ENCODE assay signal across 27 cellular contexts in genomic region chr22:30299322-30299721, GRCh38. TPM values are rescaled to one million over a fixed set of nuclear protein-coding genes. Genes with fewer than 3 reads are reported as not detected.
DNase-seq lines count a peak whose midpoint lies in the region; ATAC-seq and TF ChIP-seq lines count a peak whose summit lies in the region.
"Had no signal": no experiment of that assay in that cellular context is flagged by ENCODE, and none has a peak within 500 bp of the region (broad histone marks: within the 10 kb centered on the region; RNA-seq: fewer than 3 reads in every experiment).

No MANE protein-coding gene starts in this region.

- no peak overlapping the region for H3K9ac ChIP-seq in PC-3 (ENCODE audit: low read length)
- H3K9ac ChIP-seq: neural progenitor cell had no signal

- CTCF ChIA-PET in MCF 10A (lab: Yijun Ruan, JAX): interaction anchor here (1.0 to 1.6 kb wide), 2 partner anchors 12 to 15 kb away, joined by 3 to 4 read pairs; no protein-coding TSS in a partner anchor
- CTCF ChIA-PET in PC-3 (lab: Charles Lee): no interaction called here

- no peak overlapping the region for H2AFZ ChIP-seq in PC-3 (ENCODE audit: low read length)
- H2AFZ ChIP-seq: neural progenitor cell had no signal

- H3K79me2 ChIP-seq in PC-3 (ENCODE audit: low read length): peaks cover 15% of the 10 kb centered on the region; the same call in 1 of the 2 replicates

- no peaks in the 10 kb centered on the region for H3K27me3 ChIP-seq in breast epithelium
- H3K27me3 ChIP-seq in PC-3 (ENCODE audit: low read length): no peaks in the 10 kb centered on the region
- no peaks in the 10 kb centered on the region for H3K27me3 ChIP-seq in vagina
- H3K27me3 ChIP-seq: left lung, neural progenitor cell, uterus had no signal

- H4K20me1 ChIP-seq in PC-3 (ENCODE audit: low read length): no peaks in the 10 kb centered on the region

- TF ChIP-seq CTCF in breast epithelium (IDR thresholded peaks at IDR 0.05) (no peak), MCF 10A (IDR thresholded peaks at IDR 0.05; ENCODE audit: unreplicated experiment) (no peak), PC-3 (conservative IDR thresholded peaks at IDR 0.05; ENCODE audit: low read depth, low read length) (no peak), vagina (IDR thresholded peaks at IDR 0.05) (no peak), coronary artery (IDR thresholded peaks at IDR 0.05) (no peak)

- POLR2A ChIA-PET in MCF 10A (lab: Yijun Ruan, JAX): interaction anchor here (1.3 to 2.1 kb wide), 2 partner anchors 9 to 24 kb away, joined by 3 to 7 read pairs; partner anchors contain the start of gene CASTOR1
- POLR2A ChIA-PET in PC-3 (lab: Charles Lee; ENCODE audit: unreplicated experiment): no interaction called here
- POLR2A ChIA-PET in naive thymus-derived CD8-positive, alpha-beta T cell (lab: Charles Lee): interaction anchor here (1.7 to 14.6 kb wide), 5 partner anchors 4 to 57 kb away, joined by 6 to 416 read pairs (median 348); partner anchors contain the start of genes CASTOR1, CCDC157, SF3A1 and TBC1D10A

- no peaks in the 10 kb centered on the region for H3F3A ChIP-seq in PC-3 (ENCODE audit: low read length, unreplicated experiment)

- H3K4me3 ChIP-seq in breast epithelium (no peak overlapping the region), PC-3 (ENCODE audit: low read length) (no peak overlapping the region), vagina (no peak overlapping the region), coronary artery (no peak overlapping the region)
- H3K4me3 ChIP-seq: left lung, mucosa of descending colon, neural progenitor cell, psoas muscle, uterus had no signal

- H3K4me3 Mint-ChIP-seq in MCF 10A (ENCODE audit: unreplicated experiment): no peak overlapping the region
- H3K4me3 Mint-ChIP-seq in naive thymus-derived CD8-positive, alpha-beta T cell: peak overlapping the region in 5 of 10 donors; percentile 31 to 86 (median 72)
- H3K4me3 Mint-ChIP-seq: activated B cell treated with CpG ODN at 0.5 μM for 24 hours; activated naive CD8-positive, alpha-beta T cell treated with anti-CD3 and anti-CD28 coated beads, Interleukin-2, amount 10 ng/mL, durations not matched to agents 7 days and 5 days; activated T-cell treated with anti-CD3 and anti-CD28 coated beads, Interleukin-2, amount 50 U/mL, for 72 hours; neural progenitor cell had no signal

- H3K9me2 ChIP-seq in PC-3 (replicated peaks; ENCODE audit: low read length): no peaks in the 10 kb centered on the region

- DNase-seq in breast epithelium (ENCODE audit: low spot score in 2 of 2) (no peak), MCF 10A (ENCODE audit: unreplicated experiment) (no peak), PC-3 (no peak), vagina (ENCODE audit: extremely low spot score in 2 of 2) (no peak), coronary artery (ENCODE audit: low spot score) (no peak)
- no peak for DNase-seq in naive thymus-derived CD8-positive, alpha-beta T cell
- DNase-seq in stimulated activated naive CD8-positive, alpha-beta T cell treated with anti-CD3 and anti-CD28 coated beads, Interleukin-15, Interleukin-2, amounts not matched to agents 100 U/mL and 50 U/mL, for 24 hours: no peak
- no peak for DNase-seq in activated effector memory CD4-positive, alpha-beta T cell treated with Interleukin-2 at 50 U/mL for 16 hours
- DNase-seq: activated B cell treated with CpG ODN at 0.5 μM for 24 hours; activated naive CD8-positive, alpha-beta T cell treated with anti-CD3 and anti-CD28 coated beads, Interleukin-2, amount 10 ng/mL, durations not matched to agents 7 days and 5 days; activated T-cell treated with anti-CD3 and anti-CD28 coated beads, Interleukin-2, amount 50 U/mL, for 72 hours; glutamatergic neuron; KG1; mucosa of descending colon; MV-4-11; NCI-H1930; NCI-H345; NCI-H82; psoas muscle; small intestine; stimulated activated CD4-positive, alpha-beta T cell treated with anti-CD3 and anti-CD28 coated beads, Interleukin-2, amount 100 ng/mL, for 48 hours; uterus had no signal

- no TSS peak for BruUV-seq in MCF 10A (replicated peaks; lab: Mats Ljungman, UMichigan)
- BruUV-seq in PC-3 (replicated peaks; lab: Mats Ljungman, UMichigan): no TSS peak

- peaks cover 31% of the 10 kb centered on the region for H3K4me1 Mint-ChIP-seq in MCF 10A (ENCODE audit: insufficient read depth, unreplicated experiment)
- H3K4me1 Mint-ChIP-seq in naive thymus-derived CD8-positive, alpha-beta T cell: peaks cover 56 to 99% (median 86%) of the 10 kb centered on the region in 4 donors
- H3K4me1 Mint-ChIP-seq: neural progenitor cell had no signal

- intact Hi-C loops in breast epithelium (cut with DNase I; ENCODE audit: low total_unique reads): no loop called here
- intact Hi-C loops in MCF 10A (cut with micrococcal nuclease): no loop called here
- intact Hi-C loops in PC-3 (cut with micrococcal nuclease): no loop called here
- intact Hi-C loops in vagina (cut with DNase I): no loop called here

- H3K27ac ChIP-seq in breast epithelium (peak overlapping the region; percentile 85 to 94), PC-3 (ENCODE audit: low read length) (peak overlapping the region; percentile 77), vagina (peak overlapping the region; percentile 49), coronary artery (peak overlapping the region in 1 of 2 donors; percentile 44)
- H3K27ac ChIP-seq: neural progenitor cell, psoas muscle had no signal

- peaks cover 21% of the 10 kb centered on the region for H3K36me3 Mint-ChIP-seq in MCF 10A (ENCODE audit: insufficient read depth, unreplicated experiment)
- H3K36me3 Mint-ChIP-seq in naive thymus-derived CD8-positive, alpha-beta T cell: peaks cover 0 to 67% (median 27%) of the 10 kb centered on the region in 3 donors
- H3K36me3 Mint-ChIP-seq: neural progenitor cell had no signal

- H3K27ac Mint-ChIP-seq in MCF 10A (ENCODE audit: low read depth, unreplicated experiment): no peak overlapping the region
- H3K27ac Mint-ChIP-seq in naive thymus-derived CD8-positive, alpha-beta T cell: peak overlapping the region; percentile 32 to 100 (median 96)
- H3K27ac Mint-ChIP-seq: activated T-cell treated with anti-CD3 and anti-CD28 coated beads, Interleukin-2, amount 50 U/mL, for 72 hours; neural progenitor cell had no signal

- H3K27me3 Mint-ChIP-seq in MCF 10A (ENCODE audit: insufficient read depth, unreplicated experiment): no peaks in the 10 kb centered on the region
- no peaks in the 10 kb centered on the region for H3K27me3 Mint-ChIP-seq in naive thymus-derived CD8-positive, alpha-beta T cell
- H3K27me3 Mint-ChIP-seq: activated B cell treated with CpG ODN at 0.5 μM for 24 hours; activated naive CD8-positive, alpha-beta T cell treated with anti-CD3 and anti-CD28 coated beads, Interleukin-2, amount 10 ng/mL, durations not matched to agents 7 days and 5 days had no signal

- no peaks in the 10 kb centered on the region for H3K9me3 Mint-ChIP-seq in MCF 10A (ENCODE audit: unreplicated experiment)
- no peaks in the 10 kb centered on the region for H3K9me3 Mint-ChIP-seq in naive thymus-derived CD8-positive, alpha-beta T cell
- H3K9me3 Mint-ChIP-seq: activated B cell treated with CpG ODN at 0.5 μM for 24 hours; activated naive CD8-positive, alpha-beta T cell treated with anti-CD3 and anti-CD28 coated beads, Interleukin-2, amount 10 ng/mL, durations not matched to agents 7 days and 5 days; activated T-cell treated with anti-CD3 and anti-CD28 coated beads, Interleukin-2, amount 50 U/mL, for 72 hours; neural progenitor cell had no signal

- H3K9me3 ChIP-seq in breast epithelium: no peaks in the 10 kb centered on the region
- no peaks in the 10 kb centered on the region for H3K9me3 ChIP-seq in PC-3 (ENCODE audit: low read length)
- no peaks in the 10 kb centered on the region for H3K9me3 ChIP-seq in vagina
- H3K9me3 ChIP-seq: left lung, mucosa of descending colon, psoas muscle, uterus had no signal

- H3K36me3 ChIP-seq in breast epithelium (no peaks in the 10 kb centered on the region), PC-3 (ENCODE audit: low read depth, low read length) (peaks cover 7% of the 10 kb centered on the region; the same call in 1 of the 2 replicates), vagina (peaks cover 0 to 57% of the 10 kb centered on the region in 2 donors)
- H3K36me3 ChIP-seq: neural progenitor cell, uterus had no signal

- H3K4me1 ChIP-seq in breast epithelium (peaks cover 28 to 57% of the 10 kb centered on the region in 2 donors), PC-3 (ENCODE audit: insufficient read depth, low read length) (peaks cover 50% of the 10 kb centered on the region), vagina (peaks cover 86% of the 10 kb centered on the region)
- H3K4me1 ChIP-seq: neural progenitor cell had no signal

- no peak for TF ChIP-seq POLR2A in breast epithelium (IDR thresholded peaks at IDR 0.05)
- no peak for TF ChIP-seq POLR2A in vagina (IDR thresholded peaks at IDR 0.05)

- no peak for ATAC-seq in PC-3
- no peak for ATAC-seq in naive thymus-derived CD8-positive, alpha-beta T cell
- no peak for ATAC-seq in stimulated activated naive CD8-positive, alpha-beta T cell treated with anti-CD3 and anti-CD28 coated beads, Interleukin-15, Interleukin-2, amounts not matched to agents 100 U/mL and 50 U/mL, for 24 hours
- ATAC-seq: activated T-cell treated with anti-CD3 and anti-CD28 coated beads, Interleukin-2, amount 50 U/mL, for 72 hours; left lung; mucosa of descending colon; Panc1; psoas muscle had no signal

- no peak overlapping the region for H3K4me2 ChIP-seq in PC-3 (ENCODE audit: low read length)
- H3K4me2 ChIP-seq: neural progenitor cell had no signal

RNA-seq across cellular contexts. Expression of gene CASTOR1, which starts 10.0 kb away (rescaled TPM):
- total RNA-seq in breast epithelium (10 to 100 TPM; 15.5 to 26.6 (median 20.6) TPM), MCF 10A (2022) (1.2 and 4.8 TPM in 2 replicates), PC-3 (2014; rRNA removed) (4.2 and 6.1 TPM in 2 replicates), vagina (51.8 TPM)
- 10 to 100 TPM; 18.0 to 20.4 TPM for total RNA-seq in naive thymus-derived CD8-positive, alpha-beta T cell
- 10 to 100 TPM; 16.9 to 33.5 (median 20.8) TPM for polyA plus RNA-seq in naive thymus-derived CD8-positive, alpha-beta T cell

RNA-seq across cellular contexts. Expression of gene TBC1D10A, which starts 27.4 kb away (rescaled TPM):
- 10 to 100 TPM; 25.0 to 50.1 (median 32.4) TPM for total RNA-seq in breast epithelium
- total RNA-seq in MCF 10A (2022): 11.1 and 13.1 TPM in 2 replicates
- total RNA-seq in PC-3 (2014; rRNA removed): 12.6 and 19.5 TPM in 2 replicates
- total RNA-seq in naive thymus-derived CD8-positive, alpha-beta T cell: 10 to 100 TPM; 66.7 to 67.7 TPM
- 10 to 100 TPM; 56.7 to 83.4 (median 62.0) TPM for polyA plus RNA-seq in naive thymus-derived CD8-positive, alpha-beta T cell
- total RNA-seq in vagina: 51.3 TPM

RNA-seq across cellular contexts. Expression of gene OSM, which starts 32.7 kb away (rescaled TPM):
- 1 to 10 TPM; 1.3 to 2.5 (median 1.3) TPM for total RNA-seq in breast epithelium
- not detected in 2 replicates for total RNA-seq in MCF 10A (2022)
- total RNA-seq in PC-3 (2014; rRNA removed): not detected in 2 replicates
- total RNA-seq in naive thymus-derived CD8-positive, alpha-beta T cell: 1 to 10 TPM in 1 of 2 experiments, under 1 TPM in 1; 0.81 to 1.1 TPM
- polyA plus RNA-seq in naive thymus-derived CD8-positive, alpha-beta T cell: 10 to 100 TPM in 1 of 3 donors, 1 to 10 TPM in 2; 4.4 to 11.6 (median 4.4) TPM
- total RNA-seq in vagina: not detected
- total RNA-seq: H4, HT-29 had no signal

RNA-seq across cellular contexts. Expression of gene LIF, which starts 52.8 kb away (rescaled TPM):
- total RNA-seq in breast epithelium: 1 to 10 TPM; 1.4 to 9.5 (median 1.6) TPM
- total RNA-seq in MCF 10A (2022): 9.5 and 19.3 TPM in 2 replicates
- 64.1 and 71.6 TPM in 2 replicates for total RNA-seq in PC-3 (2014; rRNA removed)
- total RNA-seq in naive thymus-derived CD8-positive, alpha-beta T cell: not detected
- not detected for polyA plus RNA-seq in naive thymus-derived CD8-positive, alpha-beta T cell
- 0.49 TPM for total RNA-seq in vagina

RNA-seq across cellular contexts. Expression of gene SF3A1, which starts 57.4 kb away (rescaled TPM):
- total RNA-seq in breast epithelium: 10 to 100 TPM; 47.7 to 68.6 (median 47.9) TPM
- 167 and 193 TPM in 2 replicates for total RNA-seq in MCF 10A (2022)
- total RNA-seq in PC-3 (2014; rRNA removed): 59.2 and 69.3 TPM in 2 replicates
- total RNA-seq in naive thymus-derived CD8-positive, alpha-beta T cell: 100 to 1,000 TPM; 313 to 314 TPM
- polyA plus RNA-seq in naive thymus-derived CD8-positive, alpha-beta T cell: 100 to 1,000 TPM in 1 of 3 donors, 10 to 100 TPM in 2; 66.5 to 119 (median 99.8) TPM
- total RNA-seq in vagina: 78.3 TPM
